ENCODE assay signal across 1 cellular context in genomic region chr7:132458685-132459084, GRCh38.
TF ChIP-seq lines count a peak whose summit lies in the region.

No MANE protein-coding gene starts in this region.

TF ChIP-seq in K562, 482 proteins besides CTCF, POLR2A, EP300 and RAD21 (continued from another document):
- TF ChIP-seq JUND (IDR thresholded peaks at IDR 0.05; ENCODE audit: borderline replicate concordance, low read depth, low read length): no peak
- TF ChIP-seq JUND (tag; IDR thresholded peaks at IDR 0.05; ENCODE audit: borderline replicate concordance, low read depth, low read length): no peak
- TF ChIP-seq RFX7 (CRISPR knock-in tag; IDR thresholded peaks at IDR 0.05): no peak
